ENCODE assay signal across 8 cellular contexts in the genomic region with DNA sequence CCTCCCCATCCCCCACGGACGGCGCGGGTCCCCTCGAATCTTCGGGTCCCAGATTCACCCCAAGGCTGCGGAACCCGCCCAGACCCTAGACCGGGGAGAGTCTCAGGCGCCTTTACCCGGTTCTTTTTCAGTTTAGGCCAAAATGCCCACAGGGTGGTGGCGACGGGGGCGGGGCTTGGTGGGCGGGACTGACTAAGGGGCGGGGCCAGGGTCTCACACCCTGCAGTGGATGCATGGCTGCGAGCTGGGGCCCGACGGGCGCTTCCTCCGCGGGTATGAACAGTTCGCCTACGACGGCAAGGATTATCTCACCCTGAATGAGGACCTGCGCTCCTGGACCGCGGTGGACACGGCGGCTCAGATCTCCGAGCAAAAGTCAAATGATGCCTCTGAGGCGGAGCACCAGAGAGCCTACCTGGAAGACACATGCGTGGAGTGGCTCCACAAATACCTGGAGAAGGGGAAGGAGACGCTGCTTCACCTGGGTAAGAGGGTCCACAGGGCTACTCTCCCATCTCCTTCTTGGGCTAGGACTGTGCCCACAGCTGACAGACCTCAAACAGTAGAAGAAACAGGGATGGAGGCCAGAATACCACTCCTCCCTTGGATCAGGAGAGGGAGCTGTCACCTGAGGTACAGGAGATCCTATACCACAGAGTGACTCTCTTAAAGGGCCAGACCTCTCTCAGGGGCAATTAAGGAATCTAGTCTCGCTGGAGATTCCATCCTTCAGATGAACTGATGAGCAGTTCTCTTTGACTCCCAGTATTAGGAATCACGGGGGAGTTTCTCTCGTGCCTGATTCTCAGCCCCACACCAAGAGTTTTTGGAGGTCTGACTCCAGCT. TPM values are rescaled to one million over a fixed set of nuclear protein-coding genes. Genes with fewer than 3 reads are reported as not detected.
DNase-seq lines count a peak whose midpoint lies in the region; ATAC-seq lines count a peak whose summit lies in the region.

No MANE protein-coding gene starts in this region.

- ATAC-seq in GM18498 (IDR thresholded peaks at IDR 0.05; ENCODE audit: unreplicated experiment) (peak; percentile 38), HG03571 (IDR thresholded peaks at IDR 0.05; ENCODE audit: unreplicated experiment) (peak; percentile 11), left ventricle myocardium superior (peak; percentile 84), sciatic nerve (peak; percentile 87), GM21576 (IDR thresholded peaks at IDR 0.05; ENCODE audit: unreplicated experiment) (no peak)

- DNase-seq in T-helper 1 cell (peak; percentile 66 to 85 (median 79)), left ventricle myocardium superior (peak; percentile 78), sciatic nerve (ENCODE audit: low spot score) (peak; percentile 88), DMS79 (lab: John Stamatoyannopoulos, UW) (no peak)

- WGBS in adipose tissue, 3 donors: 11 to 21% (median 12%) methylated on average over 37 of the region's 37 CpGs

- H3K27ac ChIP-seq in adipose tissue (ENCODE audit: low read depth, low read length): peak overlapping the region; percentile 97

- intact Hi-C loops in left ventricle myocardium superior (cut with micrococcal nuclease): no loop called here
- intact Hi-C loops in sciatic nerve (cut with DNase I): loop anchor here (5.0 kb wide), 1 partner anchor 42 kb away; no protein-coding TSS in a partner anchor

RNA-seq across cellular contexts. Expression of a gene that starts 0.9 kb away (rescaled TPM):
- polyA plus RNA-seq in adipose tissue: 100 to 1,000 TPM; 197 to 466 (median 363) TPM
- total RNA-seq in left ventricle myocardium superior (155 TPM), sciatic nerve (546 TPM)
